Comparison of ENCODE assay signal across 11 cellular contexts in genomic region chr7:134254311-134254710, GRCh38.
DNase-seq lines count a peak whose midpoint lies in the region; ATAC-seq and TF ChIP-seq lines count a peak whose summit lies in the region.
"Had no signal": no experiment of that assay in that cellular context is flagged by ENCODE, and none has a peak within 500 bp of the region (broad histone marks: within the 10 kb centered on the region; RNA-seq: fewer than 3 reads in every experiment).

No MANE protein-coding gene starts in this region.

- H3K9me3 Mint-ChIP-seq in HFFc6 = no peaks in the 10 kb centered on the region

- no peaks in the 10 kb centered on the region for H3K36me3 Mint-ChIP-seq in HFFc6 (ENCODE audit: low read depth)

- peak; percentile 54 for DNase-seq in CD1c-positive myeloid dendritic cell (ENCODE audit: extremely low spot score)
- no peak for DNase-seq in HFFc6
- DNase-seq in RKO (ENCODE audit: low spot score) = peak; percentile 47
- DNase-seq in fibroblast of pulmonary artery (ENCODE audit: low read depth) = peak; percentile 3
- no peak for DNase-seq in activated CD4-positive, CD25-positive, alpha-beta regulatory T cell treated with anti-CD3 and anti-CD28 coated beads, Interleukin-2, amount 50 U/mL, for 72 hours
- DNase-seq in mucosa of descending colon = no peak
- DNase-seq in NCI-H146 (lab: John Stamatoyannopoulos, UW) = no peak
- DNase-seq in NCI-H1092 (lab: John Stamatoyannopoulos, UW) = no peak
- DNase-seq: activated T-cell treated with anti-CD3 and anti-CD28 coated beads, Interleukin-2, amount 50 U/mL, for 72 hours; T-helper 17 cell; transverse colon had no signal

- intact Hi-C loops in mucosa of descending colon (cut with DNase I, micrococcal nuclease) = loop anchor here in 1 of 2 donors (10.0 kb wide), 1 partner anchor 850 kb away; no protein-coding TSS in a partner anchor

- no peak overlapping the region for H3K27ac Mint-ChIP-seq in HFFc6
- H3K27ac Mint-ChIP-seq: activated T-cell treated with anti-CD3 and anti-CD28 coated beads, Interleukin-2, amount 50 U/mL, for 72 hours; T-helper 17 cell had no signal

- TF ChIP-seq CTCF in HFFc6 (IDR thresholded peaks at IDR 0.05) (peak; percentile 55), fibroblast of pulmonary artery (IDR thresholded peaks at IDR 0.05; ENCODE audit: low read length, missing control alignments) (no peak), mucosa of descending colon (IDR thresholded peaks at IDR 0.05) (no peak)

- no peaks in the 10 kb centered on the region for H3K36me3 ChIP-seq in mucosa of descending colon (ENCODE audit: low read depth)
- H3K36me3 ChIP-seq: transverse colon had no signal

- H3K9me3 ChIP-seq in mucosa of descending colon = no peaks in the 10 kb centered on the region
- H3K9me3 ChIP-seq: transverse colon had no signal

- no peak overlapping the region for H3K4me3 Mint-ChIP-seq in HFFc6
- H3K4me3 Mint-ChIP-seq: activated T-cell treated with anti-CD3 and anti-CD28 coated beads, Interleukin-2, amount 50 U/mL, for 72 hours; T-helper 17 cell had no signal

- H3K4me1 ChIP-seq in mucosa of descending colon (ENCODE audit: low read depth) = no peaks in the 10 kb centered on the region
- H3K4me1 ChIP-seq: transverse colon had no signal

- no peaks in the 10 kb centered on the region; the same call in none of the 2 replicates for H3K27me3 Mint-ChIP-seq in HFFc6 (ENCODE audit: insufficient read depth)

- H3K4me1 Mint-ChIP-seq in HFFc6 (ENCODE audit: low read depth) = no peaks in the 10 kb centered on the region
- H3K4me1 Mint-ChIP-seq: T-helper 17 cell had no signal

- H3K4me3 ChIP-seq in fibroblast of pulmonary artery (replicated peaks; ENCODE audit: low read depth, low read length) (no peak overlapping the region), mucosa of descending colon (no peak overlapping the region)
- H3K4me3 ChIP-seq: transverse colon had no signal

- ATAC-seq in mucosa of descending colon = no peak
- ATAC-seq: activated T-cell treated with anti-CD3 and anti-CD28 coated beads, Interleukin-2, amount 50 U/mL, for 72 hours; T-helper 17 cell had no signal

Comparison
In these comparisons a context has a peak if more than half of its experiments do, and no peak if none do; other contexts are left out.
1. DNase-seq: peak in CD1c-positive myeloid dendritic cell (single experiment), RKO (single experiment) and fibroblast of pulmonary artery (single experiment); none in HFFc6 (single experiment), activated CD4-positive, CD25-positive, alpha-beta regulatory T cell treated with anti-CD3 and anti-CD28 coated beads, Interleukin-2, amount 50 U/mL, for 72 hours (single experiment), mucosa of descending colon (0 of 3), NCI-H146 (single experiment) and NCI-H1092 (single experiment).